ENCODE assay signal across 16 cellular contexts in genomic region chr4:184510431-184510830, GRCh38.
"Had no signal": no experiment of that assay in that cellular context is flagged by ENCODE, and none has a peak within 500 bp of the region (broad histone marks: within the 10 kb centered on the region; RNA-seq: fewer than 3 reads in every experiment).

No MANE protein-coding gene starts in this region.

- H3K27ac ChIP-seq: sigmoid colon, VCaP had no signal

- H3K36me3 Mint-ChIP-seq: activated naive CD8-positive, alpha-beta T cell treated with anti-CD3 and anti-CD28 coated beads for 36 hours; memory B cell; type B pancreatic cell had no signal

- H3K4me3 ChIP-seq: sigmoid colon had no signal

- DNase-seq: activated CD4-positive, alpha-beta memory T cell treated with anti-CD3 and anti-CD28 coated beads, Interleukin-2, amount 10 ng/mL, durations not matched to agents 7 days and 5 days; activated CD4-positive, alpha-beta T cell treated with anti-CD3 and anti-CD28 coated beads for 36 hours; activated gamma-delta T cell; activated naive CD8-positive, alpha-beta T cell treated with anti-CD3 and anti-CD28 coated beads for 36 hours; activated T-cell treated with anti-CD3 and anti-CD28 coated beads, Interleukin-2, amount 50 U/mL, for 48 hours; aorta; effector memory CD4-positive, alpha-beta T cell; left cardiac atrium; sigmoid colon; stimulated activated CD4-positive, alpha-beta T cell treated with anti-CD3 and anti-CD28 coated beads, Interleukin-2, amount 100 ng/mL, for 24 hours; stimulated activated naive CD4-positive, alpha-beta T cell treated with Interleukin-2 at 50 U/mL for 16 hours; T-helper 9 cell had no signal

- H3K27me3 Mint-ChIP-seq: activated CD4-positive, alpha-beta memory T cell treated with anti-CD3 and anti-CD28 coated beads, Interleukin-2, amount 10 ng/mL, durations not matched to agents 7 days and 5 days; activated naive CD8-positive, alpha-beta T cell treated with anti-CD3 and anti-CD28 coated beads for 36 hours; memory B cell had no signal

- H3K27me3 ChIP-seq: sigmoid colon had no signal

- ATAC-seq: activated CD4-positive, alpha-beta T cell treated with anti-CD3 and anti-CD28 coated beads for 36 hours; natural killer cell treated with Interleukin-12 subunit alpha and Interleukin-12 subunit beta and Interleukin-15 and Interleukin-18, amount 100 ng/mL, for 72 hours had no signal

- H3K9me3 Mint-ChIP-seq: memory B cell; natural killer cell treated with Interleukin-12 subunit alpha and Interleukin-12 subunit beta and Interleukin-15 and Interleukin-18, amount 100 ng/mL, for 72 hours had no signal

- H3K4me3 Mint-ChIP-seq: activated CD4-positive, alpha-beta memory T cell treated with anti-CD3 and anti-CD28 coated beads, Interleukin-2, amount 10 ng/mL, durations not matched to agents 7 days and 5 days; activated CD4-positive, alpha-beta T cell treated with anti-CD3 and anti-CD28 coated beads for 36 hours; activated naive CD8-positive, alpha-beta T cell treated with anti-CD3 and anti-CD28 coated beads for 36 hours; memory B cell; natural killer cell treated with Interleukin-12 subunit alpha and Interleukin-12 subunit beta and Interleukin-15 and Interleukin-18, amount 100 ng/mL, for 72 hours; type B pancreatic cell had no signal

- H3K36me3 ChIP-seq: sigmoid colon had no signal

- H3K27ac Mint-ChIP-seq: activated CD4-positive, alpha-beta memory T cell treated with anti-CD3 and anti-CD28 coated beads, Interleukin-2, amount 10 ng/mL, durations not matched to agents 7 days and 5 days; activated CD4-positive, alpha-beta T cell treated with anti-CD3 and anti-CD28 coated beads for 36 hours; activated naive CD8-positive, alpha-beta T cell treated with anti-CD3 and anti-CD28 coated beads for 36 hours; memory B cell; type B pancreatic cell had no signal
